16 cellular contexts compared by ENCODE assay signal in the genomic region with DNA sequence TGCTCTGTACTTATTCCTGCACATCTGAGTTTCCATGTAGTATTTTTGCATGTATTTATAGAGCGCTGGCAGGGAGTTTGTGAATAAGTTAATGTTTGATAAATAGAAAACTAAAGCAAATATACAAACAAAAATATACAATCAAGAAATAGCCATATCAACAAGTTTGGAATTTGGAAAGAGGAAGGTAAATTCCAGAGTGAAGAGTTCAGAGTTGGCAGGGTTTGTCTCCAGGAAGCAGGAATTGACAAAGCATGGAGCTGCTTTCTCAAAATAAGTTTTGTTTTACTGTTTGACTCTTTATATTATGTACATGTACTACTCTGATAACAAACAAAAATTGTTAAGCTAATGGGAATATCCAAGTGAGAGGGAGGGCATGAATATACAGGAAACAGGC.
DNase-seq lines count a peak whose midpoint lies in the region; ATAC-seq and TF ChIP-seq lines count a peak whose summit lies in the region.
"Had no signal": no experiment of that assay in that cellular context is flagged by ENCODE, and none has a peak within 500 bp of the region (broad histone marks: within the 10 kb centered on the region; RNA-seq: fewer than 3 reads in every experiment).

No MANE protein-coding gene starts in this region.

- no peak for ATAC-seq in GM18519 (IDR thresholded peaks at IDR 0.05; ENCODE audit: low FRiP score, unreplicated experiment)
- ATAC-seq in GM18861 (IDR thresholded peaks at IDR 0.05; ENCODE audit: unreplicated experiment) = no peak
- ATAC-seq: CD8-positive, alpha-beta T cell; HCT116; K562 had no signal

- DNase-seq in NCI-H226 (peak; percentile 14), fibroblast of pulmonary artery (ENCODE audit: low read depth) (peak; percentile 14), lung microvascular endothelial cell (ENCODE audit: low read depth in 2 of 2) (peak; percentile 25 to 41), HT-29 (ENCODE audit: low spot score) (no peak), NCI-H1048 (lab: John Stamatoyannopoulos, UW) (no peak)
- DNase-seq: CD8-positive, alpha-beta T cell; GOT3; H7; HFFc6; IMR-90 had no signal

- H3K4me3 ChIP-seq in fibroblast of pulmonary artery (replicated peaks; ENCODE audit: low read depth, low read length) = no peak overlapping the region
- H3K4me3 ChIP-seq: BLaER1 treated with 17β-estradiol and CSF1 and Interleukin-3, amounts not matched to agents 10 nM and 100 nM; K562 had no signal

- TF ChIP-seq CTCF in 22Rv1 (IDR thresholded peaks at IDR 0.05) (no peak), fibroblast of pulmonary artery (IDR thresholded peaks at IDR 0.05; ENCODE audit: low read length, missing control alignments) (no peak)

- H3K27ac ChIP-seq in 22Rv1 = peak overlapping the region; percentile 62
- H3K27ac ChIP-seq: BLaER1 treated with 17β-estradiol and CSF1 and Interleukin-3, amounts not matched to agents 10 nM and 100 nM had no signal

Comparison
In these comparisons a context has a peak if more than half of its experiments do, and no peak if none do; other contexts are left out.
1. DNase-seq: peak in NCI-H226 (single experiment), fibroblast of pulmonary artery (single experiment) and lung microvascular endothelial cell (2 of 2); none in HT-29 (single experiment) and NCI-H1048 (single experiment).